In the genomic region with DNA sequence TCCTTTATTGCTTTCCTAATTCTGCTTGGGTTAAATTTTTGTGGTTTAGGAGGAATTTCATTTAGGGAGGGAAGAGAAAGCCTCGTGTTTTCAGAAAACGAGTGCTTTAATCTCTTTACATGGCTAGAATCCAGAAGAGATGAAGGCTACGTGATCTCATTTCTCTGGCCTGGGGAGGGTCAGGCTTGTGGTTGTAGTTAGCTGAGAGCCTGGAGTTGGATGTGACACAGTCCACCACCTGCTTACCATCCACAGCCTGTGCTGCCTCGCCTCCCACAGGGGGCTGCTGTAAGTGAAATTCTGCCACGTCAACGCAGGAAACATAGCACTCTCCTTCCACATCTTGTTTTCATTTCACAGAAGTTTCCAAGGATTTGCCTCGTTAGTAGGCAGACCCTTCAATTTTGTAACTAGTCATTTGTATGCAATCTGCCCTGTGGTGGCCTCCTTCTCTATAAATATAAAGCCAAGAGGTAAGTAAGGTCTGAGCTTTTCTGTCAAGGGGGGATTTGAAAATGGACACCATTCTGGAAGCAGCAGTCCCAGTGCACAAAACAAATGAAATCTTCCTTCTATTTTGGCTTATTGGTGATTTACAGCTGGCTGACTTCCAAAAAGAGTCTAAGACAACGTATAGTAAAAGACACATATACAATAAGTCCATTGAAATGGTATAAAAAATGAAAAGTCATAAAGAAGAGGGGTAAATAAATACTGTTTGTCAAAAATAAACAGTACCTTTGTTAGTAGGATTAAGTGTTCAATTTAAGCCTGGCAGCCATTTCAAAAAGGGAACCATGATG, we compare ENCODE assay signal across 8 cellular contexts. TPM values are rescaled to one million over a fixed set of nuclear protein-coding genes. Genes with fewer than 3 reads are reported as not detected.
A peak's percentile ranks its signal among the peaks of the same experiment; 100 is the strongest.
DNase-seq lines count a peak whose midpoint lies in the region; ATAC-seq and TF ChIP-seq lines count a peak whose summit lies in the region.

No MANE protein-coding gene starts in this region.

- H3K4me3 Mint-ChIP-seq in CD8-positive, alpha-beta memory T cell, result no peak overlapping the region
- no peak overlapping the region for H3K4me3 Mint-ChIP-seq in T-helper 2 cell treated with Interferon-gamma antibody and Interleukin-4, amounts not matched to agents 5 μg/mL and 100 μg/mL, for 36 hours

- H3K9me1 ChIP-seq in IMR-90 (ENCODE audit: insufficient read depth, low read length), result peaks cover 8% of the 10 kb centered on the region

- TF ChIP-seq POLR2A in IMR-90 (IDR thresholded peaks at IDR 0.05; ENCODE audit: low read depth, low read length), result no peak
- TF ChIP-seq POLR2A in testis (IDR thresholded peaks at IDR 0.05), result no peak

- H2BK5ac ChIP-seq in IMR-90 (ENCODE audit: low read depth, low read length, poor library complexity, severe bottlenecking), result peak overlapping the region; percentile 82

- peak overlapping the region; percentile 26; the same call in 1 of the 2 replicates for H3K56ac ChIP-seq in IMR-90 (ENCODE audit: extremely low read depth, insufficient read depth, low read length)

- peak; percentile 100 for DNase-seq in IMR-90
- peak; percentile 98 for DNase-seq in adipocyte (ENCODE audit: low read depth)
- peak; percentile 73 for DNase-seq in right atrium auricular region (ENCODE audit: low spot score)
- DNase-seq in testis, result peak; percentile 63
- DNase-seq in CD8-positive, alpha-beta memory T cell, result no peak
- DNase-seq in T-helper 2 cell treated with Interferon-gamma antibody and Interleukin-4, amounts not matched to agents 5 μg/mL and 100 μg/mL, for 36 hours (ENCODE audit: low spot score), result no peak
- DNase-seq in GM19238 (ENCODE audit: insufficient read length, low spot score), result no peak

- H3K27ac ChIP-seq in IMR-90 (ENCODE audit: insufficient read depth, low read length) (peak overlapping the region; percentile 50), right atrium auricular region (peak overlapping the region; percentile 79 to 84), testis (peak overlapping the region; percentile 37 to 52)
- no peak overlapping the region for H3K27ac ChIP-seq in CD8-positive, alpha-beta memory T cell (ENCODE audit: low read depth, low read length)

- H3K4me1 Mint-ChIP-seq in CD8-positive, alpha-beta memory T cell, result peaks cover 11 to 18% (median 15%) of the 10 kb centered on the region in 3 donors
- H3K4me1 Mint-ChIP-seq in T-helper 2 cell treated with Interferon-gamma antibody and Interleukin-4, amounts not matched to agents 5 μg/mL and 100 μg/mL, for 36 hours (ENCODE audit: low read depth), result peaks cover 11% of the 10 kb centered on the region

- H4K20me1 ChIP-seq in IMR-90 (ENCODE audit: insufficient read depth, low read length), result peaks cover 8% of the 10 kb centered on the region; the same call in 1 of the 2 replicates

- H2AK5ac ChIP-seq in IMR-90 (ENCODE audit: low read depth, low read length), result 0 out of 2 replicates have a peak overlapping the region, but pooled peaks have one; percentile 0

- no peak overlapping the region for H4K5ac ChIP-seq in IMR-90 (ENCODE audit: low read depth, low read length)

- BruUV-seq in IMR-90 (replicated peaks; lab: Mats Ljungman, UMichigan), result no TSS peak

- peak overlapping the region; percentile 11 for H2AFZ ChIP-seq in IMR-90 (replicated peaks; ENCODE audit: low read length, poor library complexity)

- POLR2A ChIA-PET in IMR-90 (lab: Charles Lee; ENCODE audit: unreplicated experiment), result no interaction called here
- POLR2A ChIA-PET in CD8-positive, alpha-beta memory T cell (lab: Charles Lee), result no interaction called here

- H3K79me1 ChIP-seq in IMR-90 (ENCODE audit: low read depth in 1 of 2, low read length in 2 of 2), result peaks cover 0 to 29% of the 10 kb centered on the region in 2 experiments; a peak in 3 of 4 replicates

- peak overlapping the region in 1 of 2 experiments; percentile 80; a peak in 2 of 4 replicates for H4K8ac ChIP-seq in IMR-90 (ENCODE audit: low read depth in 2 of 2, low read length in 2 of 2)

- intact Hi-C loops in IMR-90 (cut with micrococcal nuclease) (loop anchor here (1.0 to 2.0 kb wide), 2 partner anchors 42 to 47 kb away; a partner anchor contains a TSS), testis (cut with DNase I; ENCODE audit: low total_unique reads) (no loop called here)

- H3K23ac ChIP-seq in IMR-90 (ENCODE audit: low read depth, low read length), result peak overlapping the region; percentile 36; the same call in 1 of the 2 replicates

- peak overlapping the region; percentile 1; the same call in 1 of the 3 replicates for H2BK15ac ChIP-seq in IMR-90 (ENCODE audit: low read depth, low read length)

- TF ChIP-seq RAD21 in IMR-90 (IDR thresholded peaks at IDR 0.05; ENCODE audit: low read length), result peak; percentile 30; the same call in 1 of the 2 replicates

- WGBS in IMR-90 (ENCODE audit: extremely low coverage in 2 of 2, insufficient read length in 1 of 2), 2 experiments, result no CpG with 5 or more reads among the region's 8 CpGs
- WGBS in testis, 2 donors, result 36 to 40% methylated on average over 8 of the region's 8 CpGs

- H3K4me1 ChIP-seq in IMR-90 (ENCODE audit: control insufficient read depth, insufficient read depth, low read length), result peaks cover 18% of the 10 kb centered on the region
- H3K4me1 ChIP-seq in adipocyte (ENCODE audit: control insufficient read depth, insufficient read depth, low read length), result peaks cover 62% of the 10 kb centered on the region
- peaks cover 0 to 58% of the 10 kb centered on the region in 2 donors for H3K4me1 ChIP-seq in right atrium auricular region
- peaks cover 24% of the 10 kb centered on the region for H3K4me1 ChIP-seq in testis
- H3K4me1 ChIP-seq in CD8-positive, alpha-beta memory T cell (ENCODE audit: insufficient read depth, low read length), result peaks cover 7% of the 10 kb centered on the region

- TF ChIP-seq CTCF in IMR-90 (conservative IDR thresholded peaks at IDR 0.05; ENCODE audit: low read depth, low read length) (peak; percentile 38), right atrium auricular region (IDR thresholded peaks at IDR 0.05) (peak in 1 of 2 donors; percentile 43), testis (IDR thresholded peaks at IDR 0.05) (no peak)

- H3K4ac ChIP-seq in IMR-90 (ENCODE audit: low read depth, low read length), result peak overlapping the region; percentile 57; the same call in 1 of the 2 replicates

- peak overlapping the region; percentile 18 for H2BK20ac ChIP-seq in IMR-90 (ENCODE audit: low read depth, low read length)

- H3K27me3 ChIP-seq in IMR-90 (ENCODE audit: control insufficient read depth, insufficient read depth, low read length), result no peaks in the 10 kb centered on the region
- no peaks in the 10 kb centered on the region for H3K27me3 ChIP-seq in adipocyte (replicated peaks; ENCODE audit: control insufficient read depth, insufficient read depth, low read length)
- H3K27me3 ChIP-seq in right atrium auricular region, result no peaks in the 10 kb centered on the region
- no peaks in the 10 kb centered on the region for H3K27me3 ChIP-seq in testis
- H3K27me3 ChIP-seq in CD8-positive, alpha-beta memory T cell (ENCODE audit: insufficient read depth, low read length, poor library complexity, severe bottlenecking), result peaks cover 29% of the 10 kb centered on the region

- H4K91ac ChIP-seq in IMR-90 (ENCODE audit: insufficient read depth, low read depth, low read length), result peak overlapping the region; percentile 7; the same call in 1 of the 2 replicates

- peaks cover 0 to 2% (median 0%) of the 10 kb centered on the region in 5 donors for H3K9me3 Mint-ChIP-seq in CD8-positive, alpha-beta memory T cell
- H3K9me3 Mint-ChIP-seq in T-helper 2 cell treated with Interferon-gamma antibody and Interleukin-4, amounts not matched to agents 5 μg/mL and 100 μg/mL, for 36 hours, result no peaks in the 10 kb centered on the region

- peak overlapping the region; percentile 53 for H3K4me2 ChIP-seq in IMR-90 (ENCODE audit: low read depth, low read length)

- H3K14ac ChIP-seq in IMR-90 (replicated peaks; ENCODE audit: low read depth, low read length), result peak overlapping the region; percentile 36; the same call in 1 of the 2 replicates

- H2BK120ac ChIP-seq in IMR-90 (ENCODE audit: low read depth, low read length), result peak overlapping the region; percentile 21; the same call in 1 of the 2 replicates

- peaks cover 34 to 77% of the 10 kb centered on the region in 2 donors for H3K27me3 Mint-ChIP-seq in CD8-positive, alpha-beta memory T cell
- peaks cover 64% of the 10 kb centered on the region for H3K27me3 Mint-ChIP-seq in T-helper 2 cell treated with Interferon-gamma antibody and Interleukin-4, amounts not matched to agents 5 μg/mL and 100 μg/mL, for 36 hours (ENCODE audit: low read depth)

- H3K9me3 ChIP-seq in IMR-90 (ENCODE audit: control insufficient read depth, insufficient read depth, low read length) (no peaks in the 10 kb centered on the region), adipocyte (ENCODE audit: control insufficient read depth, low read length) (no peaks in the 10 kb centered on the region), right atrium auricular region (no peaks in the 10 kb centered on the region), testis (no peaks in the 10 kb centered on the region)
- H3K9me3 ChIP-seq in CD8-positive, alpha-beta memory T cell (ENCODE audit: low read length), result no peaks in the 10 kb centered on the region

- H3K18ac ChIP-seq in IMR-90 (ENCODE audit: low read depth, low read length), result peak overlapping the region; percentile 25

- CTCF ChIA-PET in IMR-90 (lab: Yijun Ruan, JAX), result no interaction called here
- CTCF ChIA-PET in CD8-positive, alpha-beta memory T cell (lab: Charles Lee), result no interaction called here

- no peak overlapping the region for H3K9ac ChIP-seq in IMR-90 (ENCODE audit: low read depth, low read length)
- peak overlapping the region; percentile 6 for H3K9ac ChIP-seq in adipocyte (ENCODE audit: low read length)

- peak; percentile 70 for ATAC-seq in IMR-90 (ENCODE audit: low read depth)
- ATAC-seq in HG03442 (IDR thresholded peaks at IDR 0.05; ENCODE audit: unreplicated experiment), result no peak

- peaks cover 1% of the 10 kb centered on the region; the same call in 1 of the 2 replicates for H3K36me3 ChIP-seq in IMR-90 (ENCODE audit: control insufficient read depth, insufficient read depth, low read length)
- H3K36me3 ChIP-seq in adipocyte (ENCODE audit: control insufficient read depth, insufficient read depth, low read length, severe bottlenecking), result no peaks in the 10 kb centered on the region
- H3K36me3 ChIP-seq in right atrium auricular region, result no peaks in the 10 kb centered on the region
- no peaks in the 10 kb centered on the region for H3K36me3 ChIP-seq in testis (ENCODE audit: low read depth, missing control alignments)
- no peaks in the 10 kb centered on the region for H3K36me3 ChIP-seq in CD8-positive, alpha-beta memory T cell (ENCODE audit: insufficient read depth, low read length)

- peak overlapping the region; percentile 12 for H2AK9ac ChIP-seq in IMR-90 (replicated peaks; ENCODE audit: low read depth, low read length, poor library complexity)

- dilution Hi-C loops in IMR-90 (cut with HindIII; ENCODE audit: low sequenced_read_pairs, unreplicated experiment), result no loop called here

- in situ Hi-C loops in IMR-90 (cut with MboI; ENCODE audit: low sequenced_read_pairs), result no loop called here

- no peak overlapping the region for H3K27ac Mint-ChIP-seq in CD8-positive, alpha-beta memory T cell
- H3K27ac Mint-ChIP-seq in T-helper 2 cell treated with Interferon-gamma antibody and Interleukin-4, amounts not matched to agents 5 μg/mL and 100 μg/mL, for 36 hours, result no peak overlapping the region

- H3K4me3 ChIP-seq in IMR-90 (ENCODE audit: insufficient read depth, low read depth, low read length) (no peak overlapping the region), adipocyte (ENCODE audit: low read length) (peak overlapping the region; percentile 45), right atrium auricular region (no peak overlapping the region), testis (no peak overlapping the region)
- no peak overlapping the region for H3K4me3 ChIP-seq in CD8-positive, alpha-beta memory T cell (ENCODE audit: low read length)

- H3K36me3 Mint-ChIP-seq in CD8-positive, alpha-beta memory T cell, result no peaks in the 10 kb centered on the region
- no peaks in the 10 kb centered on the region for H3K36me3 Mint-ChIP-seq in T-helper 2 cell treated with Interferon-gamma antibody and Interleukin-4, amounts not matched to agents 5 μg/mL and 100 μg/mL, for 36 hours (ENCODE audit: low read depth)

RNA-seq across cellular contexts. Expression of a gene that starts 3.4 kb away (rescaled TPM):
- total RNA-seq in IMR-90 (2012; rRNA removed) (11.1 and 11.4 TPM in 2 replicates), right atrium auricular region (10 to 100 TPM; 31.7 to 37.3 TPM), testis (10 to 100 TPM; 17.6 to 27.8 TPM)
- polyA plus RNA-seq in IMR-90 (2012; rRNA removed) (4.8 and 5.7 TPM in 2 replicates), testis (ENCODE audit: insufficient read depth, low read depth, low replicate concordance) (9.7 TPM)
- 3.4 and 4.0 TPM in 2 replicates for polyA plus RNA-seq in IMR-90 (2012; cell fraction: cytosol; rRNA removed)
- 1.4 and 7.8 TPM in 2 replicates for polyA plus RNA-seq in IMR-90 (2012; cell fraction: nucleus; rRNA removed; ENCODE audit: low replicate concordance)
- total RNA-seq in CD8-positive, alpha-beta memory T cell, result not detected
- polyA plus RNA-seq in CD8-positive, alpha-beta memory T cell, result not detected

RNA-seq across cellular contexts. Expression of a gene that starts 43.0 kb away (rescaled TPM):
- total RNA-seq in IMR-90 (2012; rRNA removed), result 19.4 and 28.6 TPM in 2 replicates
- polyA plus RNA-seq in IMR-90 (2012; rRNA removed), result 8.1 and 10.4 TPM in 2 replicates
- 3.2 and 4.4 TPM in 2 replicates for polyA plus RNA-seq in IMR-90 (2012; cell fraction: cytosol; rRNA removed)
- polyA plus RNA-seq in IMR-90 (2012; cell fraction: nucleus; rRNA removed; ENCODE audit: low replicate concordance), result 1.8 and 9.9 TPM in 2 replicates
- 10 to 100 TPM; 16.5 to 19.5 TPM for total RNA-seq in right atrium auricular region
- 10 to 100 TPM; 21.2 to 26.9 TPM for total RNA-seq in testis
- 20.1 TPM for polyA plus RNA-seq in testis (ENCODE audit: insufficient read depth, low read depth, low replicate concordance)
- total RNA-seq in CD8-positive, alpha-beta memory T cell, result 10 to 100 TPM; 36.0 to 37.7 TPM
- 44.9 TPM for polyA plus RNA-seq in CD8-positive, alpha-beta memory T cell

Comparison
In these comparisons a context has a peak if more than half of its experiments do, and no peak if none do; other contexts are left out.
1. DNase-seq: peak in IMR-90 (single experiment), adipocyte (single experiment), right atrium auricular region (single experiment) and testis (single experiment); none in CD8-positive, alpha-beta memory T cell (0 of 5), T-helper 2 cell treated with Interferon-gamma antibody and Interleukin-4, amounts not matched to agents 5 μg/mL and 100 μg/mL, for 36 hours (single experiment) and GM19238 (single experiment).
2. RNA of a gene that starts 3.4 kb away (total RNA-seq): 31.7 to 37.3 TPM in right atrium auricular region, 17.6 to 27.8 TPM in testis and 11.1 to 11.4 TPM in IMR-90; not detected in CD8-positive, alpha-beta memory T cell; every median in the first group is over 10 times any median in the second.